ENCODE assay signal across 8 cellular contexts in the genomic region with DNA sequence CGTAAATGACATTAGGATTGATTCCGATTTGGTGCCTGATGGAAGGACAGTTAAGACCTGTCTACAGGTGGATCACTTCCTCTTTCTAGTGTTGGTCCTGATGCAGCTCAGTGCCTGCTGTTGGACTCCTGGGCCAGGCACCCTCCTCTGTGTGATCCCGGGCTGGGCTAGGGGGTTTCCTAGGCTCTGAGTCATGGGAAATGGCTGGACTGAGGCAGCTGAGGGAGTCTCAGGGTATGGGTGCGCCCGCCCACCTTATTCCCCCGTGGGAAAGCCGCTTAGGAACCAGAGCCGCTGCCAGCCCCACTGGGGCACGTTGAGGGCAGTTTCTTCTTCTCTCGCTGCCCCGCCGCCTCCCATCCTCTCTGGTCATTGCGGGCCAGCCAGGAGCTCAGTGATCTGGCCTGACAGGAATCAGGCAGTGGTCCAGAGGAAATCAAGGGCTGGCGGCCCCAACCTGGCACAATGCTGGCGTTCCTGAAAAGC. TPM values are rescaled to one million over a fixed set of nuclear protein-coding genes. Genes with fewer than 3 reads are reported as not detected.
A peak's percentile ranks its signal among the peaks of the same experiment; 100 is the strongest.
DNase-seq lines count a peak whose midpoint lies in the region; ATAC-seq and TF ChIP-seq lines count a peak whose summit lies in the region.

No MANE protein-coding gene starts in this region.

- no peak overlapping the region for H3K4me3 ChIP-seq in upper lobe of right lung

- no peaks in the 10 kb centered on the region for H3K36me3 ChIP-seq in upper lobe of right lung

- TF ChIP-seq CTCF in upper lobe of right lung (IDR thresholded peaks at IDR 0.05) = no peak

- H3K27ac ChIP-seq in upper lobe of right lung = peak overlapping the region; percentile 36

- no peaks in the 10 kb centered on the region for H3K27me3 ChIP-seq in upper lobe of right lung

- DNase-seq in stimulated activated CD4-positive, alpha-beta T cell treated with anti-CD3 and anti-CD28 coated beads, Interleukin-15, amount 100 ng/mL, for 24 hours = peak; percentile 67
- no peak for DNase-seq in stimulated activated CD4-positive, alpha-beta T cell treated with anti-CD3 and anti-CD28 coated beads, Interleukin-2, amount 100 ng/mL, for 48 hours
- peak; percentile 69 for DNase-seq in T-helper 22 cell (ENCODE audit: low read depth)
- peak; percentile 54 for DNase-seq in fibroblast of gingiva (ENCODE audit: low read depth)
- no peak for DNase-seq in upper lobe of right lung
- no peak for DNase-seq in COR-L47 (lab: John Stamatoyannopoulos, UW)
- no peak for DNase-seq in germinal center (ENCODE audit: low spot score)

- ATAC-seq in upper lobe of right lung = peak; percentile 7
- no peak for ATAC-seq in HG02970 (IDR thresholded peaks at IDR 0.05; ENCODE audit: low FRiP score, unreplicated experiment)

- intact Hi-C loops in upper lobe of right lung (cut with DNase I) = no loop called here

- H3K4me1 ChIP-seq in upper lobe of right lung = peaks cover 45% of the 10 kb centered on the region

- no peaks in the 10 kb centered on the region for H3K9me3 ChIP-seq in upper lobe of right lung

RNA-seq across cellular contexts. Expression of gene TCF7, which starts 12.9 kb away (rescaled TPM):
- 7.0 TPM for total RNA-seq in upper lobe of right lung

RNA-seq across cellular contexts. Expression of gene SKP1, which starts 49.3 kb away (rescaled TPM):
- total RNA-seq in upper lobe of right lung = 234 TPM

Comparison
In these comparisons a context has a peak if more than half of its experiments do, and no peak if none do; other contexts are left out.
1. DNase-seq: peak in stimulated activated CD4-positive, alpha-beta T cell treated with anti-CD3 and anti-CD28 coated beads, Interleukin-15, amount 100 ng/mL, for 24 hours (single experiment), T-helper 22 cell (single experiment) and fibroblast of gingiva (single experiment); none in stimulated activated CD4-positive, alpha-beta T cell treated with anti-CD3 and anti-CD28 coated beads, Interleukin-2, amount 100 ng/mL, for 48 hours (0 of 2), upper lobe of right lung (single experiment), COR-L47 (single experiment) and germinal center (single experiment).